ENCODE assay signal across 1 cellular context in the genomic region with DNA sequence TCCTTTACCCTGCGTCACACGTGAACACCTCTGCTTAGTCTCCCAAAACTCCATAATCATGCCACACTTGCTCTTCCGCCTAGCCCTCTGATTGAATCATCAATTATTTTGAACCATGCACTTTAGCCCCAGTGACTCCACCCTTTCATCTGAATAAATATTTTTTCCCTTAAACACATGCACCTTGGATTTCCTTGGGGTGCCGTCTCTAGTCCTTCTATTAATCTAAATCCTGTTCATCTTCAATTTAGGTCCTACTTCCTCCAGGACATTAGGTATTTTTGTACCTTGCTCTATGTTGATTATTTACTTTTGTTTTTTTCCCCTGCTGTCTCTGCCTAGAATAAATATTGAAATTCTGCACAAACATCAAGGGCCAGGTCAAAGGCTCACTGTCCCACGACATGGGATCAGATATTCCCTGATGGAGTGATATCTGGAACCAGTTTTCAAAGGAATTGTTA.
A peak's percentile ranks its signal among the peaks of the same experiment; 100 is the strongest.
TF ChIP-seq lines count a peak whose summit lies in the region.

No MANE protein-coding gene starts in this region.

TF ChIP-seq in HepG2, 621 proteins besides CTCF, POLR2A, EP300 and RAD21 (continued from another document and continues in another):
- TF ChIP-seq, protein P1, sequence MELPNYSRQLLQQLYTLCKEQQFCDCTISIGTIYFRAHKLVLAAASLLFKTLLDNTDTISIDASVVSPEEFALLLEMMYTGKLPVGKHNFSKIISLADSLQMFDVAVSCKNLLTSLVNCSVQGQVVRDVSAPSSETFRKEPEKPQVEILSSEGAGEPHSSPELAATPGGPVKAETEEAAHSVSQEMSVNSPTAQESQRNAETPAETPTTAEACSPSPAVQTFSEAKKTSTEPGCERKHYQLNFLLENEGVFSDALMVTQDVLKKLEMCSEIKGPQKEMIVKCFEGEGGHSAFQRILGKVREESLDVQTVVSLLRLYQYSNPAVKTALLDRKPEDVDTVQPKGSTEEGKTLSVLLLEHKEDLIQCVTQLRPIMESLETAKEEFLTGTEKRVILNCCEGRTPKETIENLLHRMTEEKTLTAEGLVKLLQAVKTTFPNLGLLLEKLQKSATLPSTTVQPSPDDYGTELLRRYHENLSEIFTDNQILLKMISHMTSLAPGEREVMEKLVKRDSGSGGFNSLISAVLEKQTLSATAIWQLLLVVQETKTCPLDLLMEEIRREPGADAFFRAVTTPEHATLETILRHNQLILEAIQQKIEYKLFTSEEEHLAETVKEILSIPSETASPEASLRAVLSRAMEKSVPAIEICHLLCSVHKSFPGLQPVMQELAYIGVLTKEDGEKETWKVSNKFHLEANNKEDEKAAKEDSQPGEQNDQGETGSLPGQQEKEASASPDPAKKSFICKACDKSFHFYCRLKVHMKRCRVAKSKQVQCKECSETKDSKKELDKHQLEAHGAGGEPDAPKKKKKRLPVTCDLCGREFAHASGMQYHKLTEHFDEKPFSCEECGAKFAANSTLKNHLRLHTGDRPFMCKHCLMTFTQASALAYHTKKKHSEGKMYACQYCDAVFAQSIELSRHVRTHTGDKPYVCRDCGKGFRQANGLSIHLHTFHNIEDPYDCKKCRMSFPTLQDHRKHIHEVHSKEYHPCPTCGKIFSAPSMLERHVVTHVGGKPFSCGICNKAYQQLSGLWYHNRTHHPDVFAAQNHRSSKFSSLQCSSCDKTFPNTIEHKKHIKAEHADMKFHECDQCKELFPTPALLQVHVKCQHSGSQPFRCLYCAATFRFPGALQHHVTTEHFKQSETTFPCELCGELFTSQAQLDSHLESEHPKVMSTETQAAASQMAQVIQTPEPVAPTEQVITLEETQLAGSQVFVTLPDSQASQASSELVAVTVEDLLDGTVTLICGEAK (IDR thresholded peaks at IDR 0.05), result no peak
- TF ChIP-seq, protein P1 (CRISPR knock-in tag; IDR thresholded peaks at IDR 0.05), result no peak; the same call in 1 of the 2 replicates
- TF ChIP-seq, protein P2, sequence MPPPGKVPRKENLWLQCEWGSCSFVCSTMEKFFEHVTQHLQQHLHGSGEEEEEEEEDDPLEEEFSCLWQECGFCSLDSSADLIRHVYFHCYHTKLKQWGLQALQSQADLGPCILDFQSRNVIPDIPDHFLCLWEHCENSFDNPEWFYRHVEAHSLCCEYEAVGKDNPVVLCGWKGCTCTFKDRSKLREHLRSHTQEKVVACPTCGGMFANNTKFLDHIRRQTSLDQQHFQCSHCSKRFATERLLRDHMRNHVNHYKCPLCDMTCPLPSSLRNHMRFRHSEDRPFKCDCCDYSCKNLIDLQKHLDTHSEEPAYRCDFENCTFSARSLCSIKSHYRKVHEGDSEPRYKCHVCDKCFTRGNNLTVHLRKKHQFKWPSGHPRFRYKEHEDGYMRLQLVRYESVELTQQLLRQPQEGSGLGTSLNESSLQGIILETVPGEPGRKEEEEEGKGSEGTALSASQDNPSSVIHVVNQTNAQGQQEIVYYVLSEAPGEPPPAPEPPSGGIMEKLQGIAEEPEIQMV (CRISPR knock-in tag; IDR thresholded peaks at IDR 0.05; ENCODE audit: low read depth), result no peak
- no peak for TF ChIP-seq ZNF33B (CRISPR knock-in tag; IDR thresholded peaks at IDR 0.05)
- TF ChIP-seq, protein P3, sequence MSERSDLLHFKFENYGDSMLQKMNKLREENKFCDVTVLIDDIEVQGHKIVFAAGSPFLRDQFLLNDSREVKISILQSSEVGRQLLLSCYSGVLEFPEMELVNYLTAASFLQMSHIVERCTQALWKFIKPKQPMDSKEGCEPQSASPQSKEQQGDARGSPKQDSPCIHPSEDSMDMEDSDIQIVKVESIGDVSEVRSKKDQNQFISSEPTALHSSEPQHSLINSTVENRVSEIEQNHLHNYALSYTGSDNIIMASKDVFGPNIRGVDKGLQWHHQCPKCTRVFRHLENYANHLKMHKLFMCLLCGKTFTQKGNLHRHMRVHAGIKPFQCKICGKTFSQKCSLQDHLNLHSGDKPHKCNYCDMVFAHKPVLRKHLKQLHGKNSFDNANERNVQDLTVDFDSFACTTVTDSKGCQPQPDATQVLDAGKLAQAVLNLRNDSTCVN (CRISPR knock-in tag; IDR thresholded peaks at IDR 0.05; ENCODE audit: borderline replicate concordance), result no peak
- TF ChIP-seq, protein P4, sequence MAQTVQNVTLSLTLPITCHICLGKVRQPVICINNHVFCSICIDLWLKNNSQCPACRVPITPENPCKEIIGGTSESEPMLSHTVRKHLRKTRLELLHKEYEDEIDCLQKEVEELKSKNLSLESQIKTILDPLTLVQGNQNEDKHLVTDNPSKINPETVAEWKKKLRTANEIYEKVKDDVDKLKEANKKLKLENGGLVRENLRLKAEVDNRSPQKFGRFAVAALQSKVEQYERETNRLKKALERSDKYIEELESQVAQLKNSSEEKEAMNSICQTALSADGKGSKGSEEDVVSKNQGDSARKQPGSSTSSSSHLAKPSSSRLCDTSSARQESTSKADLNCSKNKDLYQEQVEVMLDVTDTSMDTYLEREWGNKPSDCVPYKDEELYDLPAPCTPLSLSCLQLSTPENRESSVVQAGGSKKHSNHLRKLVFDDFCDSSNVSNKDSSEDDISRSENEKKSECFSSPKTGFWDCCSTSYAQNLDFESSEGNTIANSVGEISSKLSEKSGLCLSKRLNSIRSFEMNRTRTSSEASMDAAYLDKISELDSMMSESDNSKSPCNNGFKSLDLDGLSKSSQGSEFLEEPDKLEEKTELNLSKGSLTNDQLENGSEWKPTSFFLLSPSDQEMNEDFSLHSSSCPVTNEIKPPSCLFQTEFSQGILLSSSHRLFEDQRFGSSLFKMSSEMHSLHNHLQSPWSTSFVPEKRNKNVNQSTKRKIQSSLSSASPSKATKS (CRISPR knock-in tag; IDR thresholded peaks at IDR 0.05), result no peak
- TF ChIP-seq ZNF12 (CRISPR knock-in tag; IDR thresholded peaks at IDR 0.05), result no peak
- TF ChIP-seq, protein P5, sequence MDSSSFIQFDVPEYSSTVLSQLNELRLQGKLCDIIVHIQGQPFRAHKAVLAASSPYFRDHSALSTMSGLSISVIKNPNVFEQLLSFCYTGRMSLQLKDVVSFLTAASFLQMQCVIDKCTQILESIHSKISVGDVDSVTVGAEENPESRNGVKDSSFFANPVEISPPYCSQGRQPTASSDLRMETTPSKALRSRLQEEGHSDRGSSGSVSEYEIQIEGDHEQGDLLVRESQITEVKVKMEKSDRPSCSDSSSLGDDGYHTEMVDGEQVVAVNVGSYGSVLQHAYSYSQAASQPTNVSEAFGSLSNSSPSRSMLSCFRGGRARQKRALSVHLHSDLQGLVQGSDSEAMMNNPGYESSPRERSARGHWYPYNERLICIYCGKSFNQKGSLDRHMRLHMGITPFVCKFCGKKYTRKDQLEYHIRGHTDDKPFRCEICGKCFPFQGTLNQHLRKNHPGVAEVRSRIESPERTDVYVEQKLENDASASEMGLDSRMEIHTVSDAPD (CRISPR knock-in tag; IDR thresholded peaks at IDR 0.05), result no peak
- TF ChIP-seq, protein P6, sequence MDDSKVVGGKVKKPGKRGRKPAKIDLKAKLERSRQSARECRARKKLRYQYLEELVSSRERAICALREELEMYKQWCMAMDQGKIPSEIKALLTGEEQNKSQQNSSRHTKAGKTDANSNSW (CRISPR knock-in tag; IDR thresholded peaks at IDR 0.05; ENCODE audit: borderline replicate concordance), result no peak
- TF ChIP-seq ZNF20 (CRISPR knock-in tag; IDR thresholded peaks at IDR 0.05), result no peak
- TF ChIP-seq ZNF570 (CRISPR knock-in tag; IDR thresholded peaks at IDR 0.05; ENCODE audit: borderline replicate concordance), result no peak
- TF ChIP-seq, protein P7, sequence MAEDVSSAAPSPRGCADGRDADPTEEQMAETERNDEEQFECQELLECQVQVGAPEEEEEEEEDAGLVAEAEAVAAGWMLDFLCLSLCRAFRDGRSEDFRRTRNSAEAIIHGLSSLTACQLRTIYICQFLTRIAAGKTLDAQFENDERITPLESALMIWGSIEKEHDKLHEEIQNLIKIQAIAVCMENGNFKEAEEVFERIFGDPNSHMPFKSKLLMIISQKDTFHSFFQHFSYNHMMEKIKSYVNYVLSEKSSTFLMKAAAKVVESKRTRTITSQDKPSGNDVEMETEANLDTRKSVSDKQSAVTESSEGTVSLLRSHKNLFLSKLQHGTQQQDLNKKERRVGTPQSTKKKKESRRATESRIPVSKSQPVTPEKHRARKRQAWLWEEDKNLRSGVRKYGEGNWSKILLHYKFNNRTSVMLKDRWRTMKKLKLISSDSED (CRISPR knock-in tag; IDR thresholded peaks at IDR 0.05), result no peak
- peak; percentile 88 for TF ChIP-seq ISL2 (CRISPR knock-in tag; IDR thresholded peaks at IDR 0.05)
- no peak for TF ChIP-seq ELF4 (CRISPR knock-in tag; IDR thresholded peaks at IDR 0.05; ENCODE audit: borderline replicate concordance)
- TF ChIP-seq FOXP1 (IDR thresholded peaks at IDR 0.05), result peak; percentile 88
- TF ChIP-seq FOXP1 (CRISPR knock-in tag; IDR thresholded peaks at IDR 0.05), result peak; percentile 96
- TF ChIP-seq CCAR2 (optimal IDR thresholded peaks at IDR 0.05; ENCODE audit: low read depth, low read length), result no peak
- no peak for TF ChIP-seq ZBTB42 (CRISPR knock-in tag; IDR thresholded peaks at IDR 0.05)
- TF ChIP-seq, protein P8, sequence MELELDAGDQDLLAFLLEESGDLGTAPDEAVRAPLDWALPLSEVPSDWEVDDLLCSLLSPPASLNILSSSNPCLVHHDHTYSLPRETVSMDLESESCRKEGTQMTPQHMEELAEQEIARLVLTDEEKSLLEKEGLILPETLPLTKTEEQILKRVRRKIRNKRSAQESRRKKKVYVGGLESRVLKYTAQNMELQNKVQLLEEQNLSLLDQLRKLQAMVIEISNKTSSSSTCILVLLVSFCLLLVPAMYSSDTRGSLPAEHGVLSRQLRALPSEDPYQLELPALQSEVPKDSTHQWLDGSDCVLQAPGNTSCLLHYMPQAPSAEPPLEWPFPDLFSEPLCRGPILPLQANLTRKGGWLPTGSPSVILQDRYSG (CRISPR knock-in tag; IDR thresholded peaks at IDR 0.05), result no peak
- TF ChIP-seq, protein P9, sequence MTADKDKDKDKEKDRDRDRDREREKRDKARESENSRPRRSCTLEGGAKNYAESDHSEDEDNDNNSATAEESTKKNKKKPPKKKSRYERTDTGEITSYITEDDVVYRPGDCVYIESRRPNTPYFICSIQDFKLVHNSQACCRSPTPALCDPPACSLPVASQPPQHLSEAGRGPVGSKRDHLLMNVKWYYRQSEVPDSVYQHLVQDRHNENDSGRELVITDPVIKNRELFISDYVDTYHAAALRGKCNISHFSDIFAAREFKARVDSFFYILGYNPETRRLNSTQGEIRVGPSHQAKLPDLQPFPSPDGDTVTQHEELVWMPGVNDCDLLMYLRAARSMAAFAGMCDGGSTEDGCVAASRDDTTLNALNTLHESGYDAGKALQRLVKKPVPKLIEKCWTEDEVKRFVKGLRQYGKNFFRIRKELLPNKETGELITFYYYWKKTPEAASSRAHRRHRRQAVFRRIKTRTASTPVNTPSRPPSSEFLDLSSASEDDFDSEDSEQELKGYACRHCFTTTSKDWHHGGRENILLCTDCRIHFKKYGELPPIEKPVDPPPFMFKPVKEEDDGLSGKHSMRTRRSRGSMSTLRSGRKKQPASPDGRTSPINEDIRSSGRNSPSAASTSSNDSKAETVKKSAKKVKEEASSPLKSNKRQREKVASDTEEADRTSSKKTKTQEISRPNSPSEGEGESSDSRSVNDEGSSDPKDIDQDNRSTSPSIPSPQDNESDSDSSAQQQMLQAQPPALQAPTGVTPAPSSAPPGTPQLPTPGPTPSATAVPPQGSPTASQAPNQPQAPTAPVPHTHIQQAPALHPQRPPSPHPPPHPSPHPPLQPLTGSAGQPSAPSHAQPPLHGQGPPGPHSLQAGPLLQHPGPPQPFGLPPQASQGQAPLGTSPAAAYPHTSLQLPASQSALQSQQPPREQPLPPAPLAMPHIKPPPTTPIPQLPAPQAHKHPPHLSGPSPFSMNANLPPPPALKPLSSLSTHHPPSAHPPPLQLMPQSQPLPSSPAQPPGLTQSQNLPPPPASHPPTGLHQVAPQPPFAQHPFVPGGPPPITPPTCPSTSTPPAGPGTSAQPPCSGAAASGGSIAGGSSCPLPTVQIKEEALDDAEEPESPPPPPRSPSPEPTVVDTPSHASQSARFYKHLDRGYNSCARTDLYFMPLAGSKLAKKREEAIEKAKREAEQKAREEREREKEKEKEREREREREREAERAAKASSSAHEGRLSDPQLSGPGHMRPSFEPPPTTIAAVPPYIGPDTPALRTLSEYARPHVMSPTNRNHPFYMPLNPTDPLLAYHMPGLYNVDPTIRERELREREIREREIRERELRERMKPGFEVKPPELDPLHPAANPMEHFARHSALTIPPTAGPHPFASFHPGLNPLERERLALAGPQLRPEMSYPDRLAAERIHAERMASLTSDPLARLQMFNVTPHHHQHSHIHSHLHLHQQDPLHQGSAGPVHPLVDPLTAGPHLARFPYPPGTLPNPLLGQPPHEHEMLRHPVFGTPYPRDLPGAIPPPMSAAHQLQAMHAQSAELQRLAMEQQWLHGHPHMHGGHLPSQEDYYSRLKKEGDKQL (CRISPR knock-in tag; IDR thresholded peaks at IDR 0.05; ENCODE audit: low read depth), result no peak
- TF ChIP-seq ZNF33A (CRISPR knock-in tag; IDR thresholded peaks at IDR 0.05; ENCODE audit: borderline replicate concordance), result peak; percentile 70; the same call in 1 of the 2 replicates
- TF ChIP-seq KLF11 (CRISPR knock-in tag; IDR thresholded peaks at IDR 0.05), result no peak
- TF ChIP-seq DR1 (CRISPR knock-in tag; IDR thresholded peaks at IDR 0.05), result no peak
- TF ChIP-seq SMARCC2 (IDR thresholded peaks at IDR 0.05), result no peak
- no peak for TF ChIP-seq NFYB (CRISPR knock-in tag; IDR thresholded peaks at IDR 0.05)
